8 cellular contexts compared by ENCODE assay signal in genomic region chr17:46603125-46603524, GRCh38. TPM values are rescaled to one million over a fixed set of nuclear protein-coding genes. Genes with fewer than 3 reads are reported as not detected.
DNase-seq lines count a peak whose midpoint lies in the region; ATAC-seq and FAIRE-seq lines count a peak whose summit lies in the region.
"Not testable (repeated sequence)": the region's sequence is repeated elsewhere in the genome, so short reads cannot be mapped to it uniquely, and the experiment has no call there.

No MANE protein-coding gene starts in this region.

- not testable (repeated sequence) for H3K4me3 Mint-ChIP-seq in stimulated activated naive CD8-positive, alpha-beta T cell treated with anti-CD3 and anti-CD28 coated beads, Interleukin-15, amount 100 ng/mL, for 72 hours

- DNase-seq in GM18507 (ENCODE audit: extremely low spot score, insufficient read length, low read depth); activated naive CD4-positive, alpha-beta T cell treated with anti-CD3 and anti-CD28 coated beads, Interleukin-2, amount 50 U/mL, for 72 hours (ENCODE audit: low spot score in 2 of 2): not testable (repeated sequence)
- peak; percentile 26 to 30 for DNase-seq in stimulated activated naive CD8-positive, alpha-beta T cell treated with anti-CD3 and anti-CD28 coated beads, Interleukin-15, amount 100 ng/mL, for 72 hours

- H3K4me1 Mint-ChIP-seq in stimulated activated naive CD8-positive, alpha-beta T cell treated with anti-CD3 and anti-CD28 coated beads, Interleukin-15, amount 100 ng/mL, for 72 hours: not testable (repeated sequence)

- FAIRE-seq in GM18507 (lab: Jason Lieb, UNC): peak; percentile 73

- H3K36me3 Mint-ChIP-seq in activated naive CD4-positive, alpha-beta T cell treated with anti-CD3 and anti-CD28 coated beads, Interleukin-2, amount 50 U/mL, for 72 hours: not testable (repeated sequence)

- H3K9me3 Mint-ChIP-seq in activated naive CD4-positive, alpha-beta T cell treated with anti-CD3 and anti-CD28 coated beads, Interleukin-2, amount 50 U/mL, for 72 hours; stimulated activated naive CD8-positive, alpha-beta T cell treated with anti-CD3 and anti-CD28 coated beads, Interleukin-15, amount 100 ng/mL, for 72 hours: not testable (repeated sequence)

- H3K27me3 Mint-ChIP-seq in stimulated activated naive CD8-positive, alpha-beta T cell treated with anti-CD3 and anti-CD28 coated beads, Interleukin-15, amount 100 ng/mL, for 72 hours: not testable (repeated sequence)

- not testable (repeated sequence) for H3K27ac Mint-ChIP-seq in activated naive CD4-positive, alpha-beta T cell treated with anti-CD3 and anti-CD28 coated beads, Interleukin-2, amount 50 U/mL, for 72 hours; stimulated activated naive CD8-positive, alpha-beta T cell treated with anti-CD3 and anti-CD28 coated beads, Interleukin-15, amount 100 ng/mL, for 72 hours

- ATAC-seq in GM19035 (IDR thresholded peaks at IDR 0.05; ENCODE audit: unreplicated experiment) (peak; percentile 89), GM21526 (IDR thresholded peaks at IDR 0.05; ENCODE audit: low FRiP score, unreplicated experiment) (peak; percentile 71), HG02763 (IDR thresholded peaks at IDR 0.05; ENCODE audit: unreplicated experiment) (peak; percentile 76), HG03108 (IDR thresholded peaks at IDR 0.05; ENCODE audit: unreplicated experiment) (peak; percentile 81), HG03520 (IDR thresholded peaks at IDR 0.05; ENCODE audit: unreplicated experiment) (peak; percentile 56)
- ATAC-seq in activated naive CD4-positive, alpha-beta T cell treated with anti-CD3 and anti-CD28 coated beads, Interleukin-2, amount 50 U/mL, for 72 hours: peak; percentile 80 to 83
- peak; percentile 90 for ATAC-seq in stimulated activated naive CD8-positive, alpha-beta T cell treated with anti-CD3 and anti-CD28 coated beads, Interleukin-15, amount 100 ng/mL, for 72 hours

RNA-seq across cellular contexts. Expression of gene NSF, which starts 12.7 kb away (rescaled TPM):
- total RNA-seq in activated naive CD4-positive, alpha-beta T cell treated with anti-CD3 and anti-CD28 coated beads, Interleukin-2, amount 50 U/mL, for 72 hours: 10 to 100 TPM; 24.1 to 94.1 TPM

RNA-seq across cellular contexts. Expression of gene ARL17A, which starts 23.6 kb away (rescaled TPM):
- 10 to 100 TPM; 20.6 to 27.9 TPM for total RNA-seq in activated naive CD4-positive, alpha-beta T cell treated with anti-CD3 and anti-CD28 coated beads, Interleukin-2, amount 50 U/mL, for 72 hours
